13 cellular contexts compared by ENCODE assay signal in the genomic region with DNA sequence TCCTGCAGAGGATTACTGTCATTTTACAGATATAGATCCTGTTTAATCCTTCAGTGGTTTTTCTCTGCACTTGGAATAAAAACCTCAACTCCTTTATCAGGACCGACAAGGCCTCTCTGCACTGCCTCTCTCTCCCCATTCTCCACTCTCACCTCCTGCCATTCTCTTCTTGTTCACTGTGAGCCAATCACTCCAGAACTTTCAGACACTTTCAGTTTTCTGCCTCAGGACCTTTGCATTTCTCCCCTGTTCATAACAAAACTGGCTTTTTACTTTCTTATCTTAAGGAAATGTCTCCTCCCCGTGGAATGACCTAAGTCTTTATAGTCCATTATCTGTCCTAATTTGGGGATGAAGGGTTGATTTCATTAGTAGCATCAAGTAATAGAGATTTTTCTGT.
"Had no signal": no experiment of that assay in that cellular context is flagged by ENCODE, and none has a peak within 500 bp of the region (broad histone marks: within the 10 kb centered on the region; RNA-seq: fewer than 3 reads in every experiment).

No MANE protein-coding gene starts in this region.

- ATAC-seq: activated CD4-positive, CD25-positive, alpha-beta regulatory T cell treated with anti-CD3 and anti-CD28 coated beads, Interleukin-2, amount 50 U/mL, for 24 hours; body of pancreas; mucosa of descending colon; naive thymus-derived CD4-positive, alpha-beta T cell had no signal

- H3K27me3 Mint-ChIP-seq: activated naive CD4-positive, alpha-beta T cell treated with anti-CD3 and anti-CD28 coated beads, Interleukin-2, amount 50 U/mL, for 24 hours; naive thymus-derived CD4-positive, alpha-beta T cell had no signal

- H3K9me3 Mint-ChIP-seq: activated naive CD4-positive, alpha-beta T cell treated with anti-CD3 and anti-CD28 coated beads, Interleukin-2, amount 50 U/mL, for 24 hours; naive thymus-derived CD4-positive, alpha-beta T cell had no signal

- H3K27ac Mint-ChIP-seq: activated naive CD4-positive, alpha-beta T cell treated with anti-CD3 and anti-CD28 coated beads, Interleukin-2, amount 50 U/mL, for 24 hours had no signal

- DNase-seq: amygdala; body of pancreas; caudate nucleus; colonic mucosa; left ventricle myocardium inferior; mucosa of descending colon; naive thymus-derived CD4-positive, alpha-beta T cell; posterior cingulate gyrus; retina; stimulated activated CD4-positive, alpha-beta T cell treated with anti-CD3 and anti-CD28 coated beads, Interleukin-12 subunit alpha, Interleukin-12 subunit beta, amount 100 ng/mL, for 4 hours; stimulated activated CD4-positive, alpha-beta T cell treated with anti-CD3 and anti-CD28 coated beads, Interleukin-2, amount 100 ng/mL, for 24 hours had no signal

- H3K36me3 Mint-ChIP-seq: activated naive CD4-positive, alpha-beta T cell treated with anti-CD3 and anti-CD28 coated beads, Interleukin-2, amount 50 U/mL, for 24 hours had no signal

- H3K4me3 Mint-ChIP-seq: activated naive CD4-positive, alpha-beta T cell treated with anti-CD3 and anti-CD28 coated beads, Interleukin-2, amount 50 U/mL, for 24 hours had no signal
